Comparison of ENCODE assay signal across 7 cellular contexts in the genomic region with DNA sequence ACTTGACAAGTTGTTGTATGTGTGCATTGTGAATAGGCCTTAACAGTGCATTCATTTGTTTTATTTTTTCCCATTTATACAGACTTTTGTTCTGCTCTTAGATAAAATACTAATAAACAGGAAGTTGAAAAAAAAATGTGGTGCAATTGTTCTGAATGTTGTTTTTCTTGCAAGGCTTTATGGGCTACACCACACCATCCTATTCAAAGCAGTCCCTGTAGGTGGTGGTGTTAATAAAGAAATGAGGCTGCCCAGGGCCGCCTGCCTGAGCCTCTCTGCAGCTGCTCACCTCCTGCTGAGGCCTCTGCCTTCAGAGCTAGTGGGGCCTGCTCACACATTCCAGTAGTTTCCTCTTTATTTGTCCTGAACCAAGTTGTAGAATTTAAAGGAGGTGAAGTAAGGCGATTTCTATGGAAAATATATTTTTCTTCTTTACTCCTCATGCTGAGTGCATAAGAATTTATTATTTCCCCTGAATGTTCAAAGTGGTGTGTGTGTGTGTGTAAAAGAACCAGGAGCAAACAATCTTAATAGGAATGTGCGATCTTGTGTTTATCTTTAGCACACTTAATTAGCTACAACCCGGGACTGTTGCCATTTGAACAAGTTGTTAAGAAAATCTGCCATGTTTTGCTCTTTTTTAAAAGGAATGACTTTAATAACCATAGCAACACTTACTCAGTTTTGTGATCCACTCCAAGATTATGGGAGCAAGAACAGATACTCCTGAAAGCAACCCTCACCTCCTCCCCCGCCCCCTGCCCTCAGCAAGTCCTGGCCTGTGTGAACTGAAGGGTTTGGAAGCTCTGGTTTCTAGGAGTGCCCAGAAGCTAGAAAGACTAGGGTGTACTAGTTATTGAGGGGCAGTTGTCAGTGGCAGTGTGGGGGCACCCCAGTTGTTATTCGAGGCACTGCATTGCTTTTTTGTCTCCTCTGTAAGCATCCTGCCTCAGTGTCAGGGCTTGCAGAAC.
A peak's percentile ranks its signal among the peaks of the same experiment; 100 is the strongest.
DNase-seq lines count a peak whose midpoint lies in the region; ATAC-seq and TF ChIP-seq lines count a peak whose summit lies in the region.
"Not testable (repeated sequence)": the region's sequence is repeated elsewhere in the genome, so short reads cannot be mapped to it uniquely, and the experiment has no call there.

No MANE protein-coding gene starts in this region.

- TF ChIP-seq CTCF in PC-9 (conservative IDR thresholded peaks at IDR 0.05), result not testable (repeated sequence)
- TF ChIP-seq CTCF in astrocyte of the spinal cord (IDR thresholded peaks at IDR 0.05; ENCODE audit: low read depth, low read length) (peak; percentile 14), nephron (IDR thresholded peaks at IDR 0.05; ENCODE audit: unreplicated experiment in 3 of 3) (peak; percentile 31 to 54 (median 38))

- H3K27me3 ChIP-seq in PC-9 (ENCODE audit: insufficient read depth, low read depth), result not testable (repeated sequence)

- H3K4me2 ChIP-seq in PC-9, result not testable (repeated sequence)

- TSS peak; percentile 18 for BruUV-seq in PC-9 (replicated peaks; lab: Mats Ljungman, UMichigan)

- in situ Hi-C loops in astrocyte of the spinal cord (cut with HindIII; ENCODE audit: low sequenced_read_pairs), result not testable (repeated sequence)

- CTCF ChIA-PET in PC-9 (lab: Charles Lee), result not testable (repeated sequence)

- intact Hi-C loops in PC-9 (cut with micrococcal nuclease; ENCODE audit: unreplicated experiment), result not testable (repeated sequence)

- not testable (repeated sequence) for H3K36me3 Mint-ChIP-seq in nephron (ENCODE audit: low read depth)

- not testable (repeated sequence) for H2AFZ ChIP-seq in PC-9

- H3K9me3 ChIP-seq in PC-9 (ENCODE audit: insufficient read depth, low read depth), result not testable (repeated sequence)

- not testable (repeated sequence) for H4K20me1 ChIP-seq in PC-9 (ENCODE audit: insufficient read depth)

- H3K36me3 ChIP-seq in PC-9 (ENCODE audit: low read depth), result not testable (repeated sequence)

- not testable (repeated sequence) for H3F3A ChIP-seq in PC-9 (ENCODE audit: insufficient read depth, low read depth)

- not testable (repeated sequence) for H3K9me3 Mint-ChIP-seq in nephron

- H3K4me1 Mint-ChIP-seq in nephron, result peaks cover 11% of the 10 kb centered on the region

- peaks cover 11% of the 10 kb centered on the region for H3K4me1 ChIP-seq in PC-9 (replicated peaks; ENCODE audit: insufficient read depth)

- not testable (repeated sequence) for H3K27ac ChIP-seq in PC-9

- H3K27ac Mint-ChIP-seq in nephron, result not testable (repeated sequence)

- ATAC-seq in GM18502 (IDR thresholded peaks at IDR 0.05; ENCODE audit: poor library complexity, unreplicated experiment) (peak; percentile 81), GM21576 (IDR thresholded peaks at IDR 0.05; ENCODE audit: unreplicated experiment) (peak; percentile 84), HG03139 (IDR thresholded peaks at IDR 0.05; ENCODE audit: unreplicated experiment) (peak; percentile 88)

- not testable (repeated sequence) for H3K4me3 ChIP-seq in PC-9; astrocyte of the spinal cord (ENCODE audit: low read depth, low read length)

- DNase-seq in PC-9 (peak; percentile 25 to 44), astrocyte of the spinal cord (ENCODE audit: low read depth, low spot score) (peak; percentile 53), glomerular endothelial cell (ENCODE audit: extremely low read depth, low read depth, low spot score) (peak; percentile 23)

- POLR2A ChIA-PET in PC-9 (lab: Charles Lee; ENCODE audit: unreplicated experiment), result not testable (repeated sequence)

- peaks cover 31% of the 10 kb centered on the region for H3K79me2 ChIP-seq in PC-9 (ENCODE audit: low read depth)

- not testable (repeated sequence) for H3K4me3 Mint-ChIP-seq in nephron

- H3K27me3 Mint-ChIP-seq in nephron (ENCODE audit: low read depth), result not testable (repeated sequence)

- H3K9me2 ChIP-seq in PC-9 (ENCODE audit: insufficient read depth), result not testable (repeated sequence)
